Comparison of ENCODE assay signal across 8 cellular contexts in genomic region chr19:42081584-42082258, GRCh38. TPM values are rescaled to one million over a fixed set of nuclear protein-coding genes. Genes with fewer than 3 reads are reported as not detected.
DNase-seq lines count a peak whose midpoint lies in the region; ATAC-seq and TF ChIP-seq lines count a peak whose summit lies in the region.

No MANE protein-coding gene starts in this region.

- peak; percentile 28 for ATAC-seq in central memory CD8-positive, alpha-beta T cell (replicated peaks; ENCODE audit: extremely low read depth, poor library complexity, severe bottlenecking)
- ATAC-seq in naive B cell (ENCODE audit: low read depth in 2 of 2), result peak; percentile 58 to 70

- peaks cover 19% of the 10 kb centered on the region for H3K36me3 Mint-ChIP-seq in central memory CD8-positive, alpha-beta T cell (ENCODE audit: insufficient read depth)
- H3K36me3 Mint-ChIP-seq in naive B cell, result no peaks in the 10 kb centered on the region

- DNase-seq in A172 (ENCODE audit: low spot score), result peak; percentile 36
- DNase-seq in ELR (ENCODE audit: low read depth), result peak; percentile 70
- DNase-seq in NCI-H69 (lab: John Stamatoyannopoulos, UW), result peak; percentile 43
- no peak for DNase-seq in central memory CD8-positive, alpha-beta T cell (ENCODE audit: low spot score in 2 of 2)
- no peak for DNase-seq in naive B cell
- no peak for DNase-seq in thyroid gland
- no peak for DNase-seq in GDM1 (lab: John Stamatoyannopoulos, UW)
- DNase-seq in DMS79 (lab: John Stamatoyannopoulos, UW), result no peak

- H3K4me3 Mint-ChIP-seq in central memory CD8-positive, alpha-beta T cell, result no peak overlapping the region
- H3K4me3 Mint-ChIP-seq in naive B cell, result peak overlapping the region in 3 of 8 donors; percentile 10 to 73 (median 62)

- no peak overlapping the region for H3K4me3 ChIP-seq in thyroid gland (replicated peaks in 1 of 3)

- no peak for TF ChIP-seq POLR2A in thyroid gland (IDR thresholded peaks at IDR 0.05)

- WGBS in thyroid gland, 2 donors, result 82 to 91% methylated on average over 2 of the region's 2 CpGs

- intact Hi-C loops in thyroid gland (cut with DNase I), result no loop called here

- TF ChIP-seq CTCF in thyroid gland (IDR thresholded peaks at IDR 0.05), result peak in 3 of 6 experiments; percentile 11 to 32 (median 20)

- H3K27ac Mint-ChIP-seq in central memory CD8-positive, alpha-beta T cell (ENCODE audit: low read depth), result no peak overlapping the region
- peak overlapping the region in 4 of 6 donors; percentile 42 to 78 (median 66) for H3K27ac Mint-ChIP-seq in naive B cell

- H3K4me1 ChIP-seq in thyroid gland, result peaks cover 10 to 11% of the 10 kb centered on the region in 2 donors

- H3K36me3 ChIP-seq in thyroid gland, result peaks cover 32 to 36% of the 10 kb centered on the region in 2 donors

- H3K27ac ChIP-seq in thyroid gland, result no peak overlapping the region

- no peaks in the 10 kb centered on the region for H3K27me3 Mint-ChIP-seq in central memory CD8-positive, alpha-beta T cell
- no peaks in the 10 kb centered on the region for H3K27me3 Mint-ChIP-seq in naive B cell

- no peaks in the 10 kb centered on the region for H3K9me3 ChIP-seq in thyroid gland

- H3K27me3 ChIP-seq in thyroid gland, result no peaks in the 10 kb centered on the region

- peaks cover 32% of the 10 kb centered on the region for H3K4me1 Mint-ChIP-seq in central memory CD8-positive, alpha-beta T cell
- peaks cover 36 to 41% (median 41%) of the 10 kb centered on the region in 3 donors for H3K4me1 Mint-ChIP-seq in naive B cell

- H3K9me3 Mint-ChIP-seq in central memory CD8-positive, alpha-beta T cell, result no peaks in the 10 kb centered on the region
- no peaks in the 10 kb centered on the region for H3K9me3 Mint-ChIP-seq in naive B cell

RNA-seq across cellular contexts. Expression of gene ZNF574, which starts 5.8 kb away (rescaled TPM):
- total RNA-seq in A172 (2014; rRNA removed; shearing (Covaris generic)), result 24.4 and 26.8 TPM in 2 replicates
- polyA plus RNA-seq in naive B cell (ENCODE audit: low read depth in 6 of 6), result 10 to 100 TPM in 5 of 6 donors, 1 to 10 TPM in 1; 6.0 to 27.0 (median 12.2) TPM
- total RNA-seq in thyroid gland, result 10 to 100 TPM; 16.0 to 22.8 (median 21.1) TPM

RNA-seq across cellular contexts. Expression of gene GRIK5, which starts 11.7 kb away (rescaled TPM):
- 0.76 and 1.9 TPM in 2 replicates for total RNA-seq in A172 (2014; rRNA removed; shearing (Covaris generic))
- polyA plus RNA-seq in naive B cell (ENCODE audit: low read depth in 6 of 6), result not detected
- 10 to 100 TPM; 12.0 to 24.2 (median 20.1) TPM for total RNA-seq in thyroid gland

RNA-seq across cellular contexts. Expression of gene POU2F2, which starts 50.5 kb away (rescaled TPM):
- total RNA-seq in A172 (2014; rRNA removed; shearing (Covaris generic)), result 0.05 TPM in 1 of 2 replicates, not detected in the other
- 10 to 100 TPM; 16.5 to 96.9 (median 24.0) TPM for polyA plus RNA-seq in naive B cell (ENCODE audit: low read depth in 6 of 6)
- under 1 TPM; 0.11 to 0.49 (median 0.15) TPM for total RNA-seq in thyroid gland

Comparison
In these comparisons a context has a peak if more than half of its experiments do, and no peak if none do; other contexts are left out.
1. DNase-seq: peak in A172 (single experiment), ELR (single experiment) and NCI-H69 (single experiment); none in central memory CD8-positive, alpha-beta T cell (0 of 2), naive B cell (single experiment), thyroid gland (0 of 2), GDM1 (single experiment) and DMS79 (single experiment).